ENCODE assay signal across 10 cellular contexts in genomic region chr11:60816590-60817157, GRCh38. TPM values are rescaled to one million over a fixed set of nuclear protein-coding genes. Genes with fewer than 3 reads are reported as not detected.
"Had no signal": no experiment of that assay in that cellular context is flagged by ENCODE, and none has a peak within 500 bp of the region (broad histone marks: within the 10 kb centered on the region; RNA-seq: fewer than 3 reads in every experiment).

No MANE protein-coding gene starts in this region.

- FAIRE-seq: H1, H54 had no signal

- H3K4me3 ChIP-seq: GM23338 had no signal

- DNase-seq: H9, HCEC 1CT, HFFc6, IMR-90, KBM-7 had no signal

- H3K4me2 ChIP-seq: GM23338 had no signal

- H3K27ac ChIP-seq: HL-60 had no signal

- ATAC-seq: GM23338 had no signal

- H2AFZ ChIP-seq: GM23338 had no signal

RNA-seq across cellular contexts. Expression of gene MS4A10, which starts 31.5 kb away (rescaled TPM):
- total RNA-seq: GM23338, H1, H9, HFFc6, HT1080, IMR-90 had no signal
- polyA plus RNA-seq: GM23338, H1, IMR-90 had no signal

RNA-seq across cellular contexts. Expression of gene PTGDR2, which starts 39.1 kb away (rescaled TPM):
- total RNA-seq: H1, H9, HFFc6, HT1080 had no signal

RNA-seq across cellular contexts. Expression of gene ZP1, which starts 50.7 kb away (rescaled TPM):
- total RNA-seq: GM23338, H1, H9 had no signal
- polyA plus RNA-seq: GM23338, H1 had no signal
